1 cellular context compared by ENCODE assay signal in the genomic region with DNA sequence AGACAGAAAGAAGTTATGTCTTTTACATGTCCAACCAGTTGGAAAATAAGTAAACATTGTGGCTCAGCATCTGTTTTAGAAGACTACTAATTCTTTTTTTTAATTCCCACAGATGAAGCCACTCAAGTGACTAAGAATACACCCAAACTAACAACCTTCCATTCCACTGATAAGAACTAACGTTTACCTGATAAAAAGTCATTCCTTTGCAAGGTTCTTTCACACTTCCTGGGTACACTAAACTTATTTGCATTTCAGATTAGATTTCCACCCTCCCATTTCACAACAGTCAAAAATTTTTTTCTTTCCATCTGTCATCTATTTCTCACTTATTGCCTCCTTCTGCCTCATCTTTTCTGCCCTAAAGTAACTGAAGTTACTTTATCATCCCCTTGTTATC.
TF ChIP-seq lines count a peak whose summit lies in the region.

No MANE protein-coding gene starts in this region.

TF ChIP-seq in K562, 482 proteins besides CTCF, POLR2A, EP300 and RAD21 (continued from another document):
- no peak for TF ChIP-seq RERE (CRISPR knock-in tag; IDR thresholded peaks at IDR 0.05; ENCODE audit: borderline replicate concordance)
- no peak for TF ChIP-seq PHF8 (IDR thresholded peaks at IDR 0.05; ENCODE audit: borderline replicate concordance, low read length)
- no peak for TF ChIP-seq GMEB1 (CRISPR knock-in tag; IDR thresholded peaks at IDR 0.05)
- TF ChIP-seq ZHX1 (conservative IDR thresholded peaks at IDR 0.05; ENCODE audit: low read length) = no peak
- TF ChIP-seq FOXA1 (IDR thresholded peaks at IDR 0.05; ENCODE audit: borderline replicate concordance) = no peak
- no peak for TF ChIP-seq TRIM28 (IDR thresholded peaks at IDR 0.05)
- no peak for TF ChIP-seq CEBPG (CRISPR knock-in tag; IDR thresholded peaks at IDR 0.05)
- peak in 1 of 2 experiments; percentile 28; a peak in 1 of 4 replicates for TF ChIP-seq CEBPG (tag; conservative IDR thresholded peaks at IDR 0.05 in 1 of 2, IDR thresholded peaks at IDR 0.05 in 1 of 2)
- TF ChIP-seq FOXJ3 (CRISPR knock-in tag; IDR thresholded peaks at IDR 0.05) = no peak
- TF ChIP-seq, protein P1, sequence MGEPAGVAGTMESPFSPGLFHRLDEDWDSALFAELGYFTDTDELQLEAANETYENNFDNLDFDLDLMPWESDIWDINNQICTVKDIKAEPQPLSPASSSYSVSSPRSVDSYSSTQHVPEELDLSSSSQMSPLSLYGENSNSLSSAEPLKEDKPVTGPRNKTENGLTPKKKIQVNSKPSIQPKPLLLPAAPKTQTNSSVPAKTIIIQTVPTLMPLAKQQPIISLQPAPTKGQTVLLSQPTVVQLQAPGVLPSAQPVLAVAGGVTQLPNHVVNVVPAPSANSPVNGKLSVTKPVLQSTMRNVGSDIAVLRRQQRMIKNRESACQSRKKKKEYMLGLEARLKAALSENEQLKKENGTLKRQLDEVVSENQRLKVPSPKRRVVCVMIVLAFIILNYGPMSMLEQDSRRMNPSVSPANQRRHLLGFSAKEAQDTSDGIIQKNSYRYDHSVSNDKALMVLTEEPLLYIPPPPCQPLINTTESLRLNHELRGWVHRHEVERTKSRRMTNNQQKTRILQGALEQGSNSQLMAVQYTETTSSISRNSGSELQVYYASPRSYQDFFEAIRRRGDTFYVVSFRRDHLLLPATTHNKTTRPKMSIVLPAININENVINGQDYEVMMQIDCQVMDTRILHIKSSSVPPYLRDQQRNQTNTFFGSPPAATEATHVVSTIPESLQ (CRISPR knock-in tag; IDR thresholded peaks at IDR 0.05) = no peak
- TF ChIP-seq E2F6 (IDR thresholded peaks at IDR 0.05; ENCODE audit: borderline replicate concordance in 1 of 2, extremely low read depth in 1 of 2, insufficient read depth in 1 of 2, insufficient read length in 1 of 2, low read depth in 1 of 2, low read length in 1 of 2, poor library complexity in 1 of 2, severe bottlenecking in 1 of 2) = no peak
